Comparison of ENCODE assay signal across 10 cellular contexts in the genomic region with DNA sequence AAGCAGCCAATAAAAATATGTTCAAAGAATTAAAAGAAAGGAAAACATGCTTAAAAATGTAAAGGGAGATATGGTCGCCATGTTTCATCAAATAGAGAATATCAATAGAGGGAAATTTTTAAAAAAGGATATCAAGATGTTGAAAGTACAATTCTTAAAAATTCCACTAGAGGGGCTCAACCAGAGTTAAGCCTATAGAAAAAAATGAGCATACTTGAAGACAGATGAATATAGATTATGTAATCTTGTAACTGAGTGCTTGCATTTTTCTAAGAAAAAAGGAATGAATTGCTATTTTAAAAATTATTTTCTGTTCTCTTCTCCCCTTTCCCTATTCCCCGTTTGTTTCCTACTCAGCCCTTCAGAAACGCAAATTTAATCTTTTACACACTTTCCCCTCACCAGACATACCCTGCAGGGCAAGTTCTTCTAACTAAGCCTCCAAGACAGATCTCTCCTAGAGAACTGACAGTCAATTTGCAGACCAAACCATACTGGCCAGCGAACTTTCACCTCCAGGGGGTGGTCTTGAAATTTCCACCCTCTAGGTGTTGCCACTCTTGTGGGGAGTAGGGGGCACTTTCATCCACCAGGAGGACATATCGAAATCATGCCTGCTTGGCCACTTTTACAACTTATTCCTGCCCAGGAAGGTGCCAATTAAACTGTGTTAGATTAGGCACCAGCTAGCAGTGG.
DNase-seq lines count a peak whose midpoint lies in the region; ATAC-seq, FAIRE-seq and TF ChIP-seq lines count a peak whose summit lies in the region.
"Had no signal": no experiment of that assay in that cellular context is flagged by ENCODE, and none has a peak within 500 bp of the region (broad histone marks: within the 10 kb centered on the region; RNA-seq: fewer than 3 reads in every experiment).

No MANE protein-coding gene starts in this region.

- no peak for TF ChIP-seq EP300 in A549 (IDR thresholded peaks at IDR 0.05)

- no peaks in the 10 kb centered on the region for H3K27me3 Mint-ChIP-seq in chondrocyte (ENCODE audit: low read depth)

- no peaks in the 10 kb centered on the region; the same call in 2 of the 3 replicates for H3K9me3 ChIP-seq in A549
- H3K9me3 ChIP-seq: body of pancreas, Peyer's patch had no signal

- H3K4me3 ChIP-seq in A549: no peak overlapping the region
- H3K4me3 ChIP-seq: body of pancreas, Peyer's patch had no signal

- CTCF ChIA-PET in A549 (lab: Yijun Ruan, JAX): interaction anchor here (0.6 kb wide), 1 partner anchor 651 kb away, joined by 3 read pairs; no protein-coding TSS in a partner anchor

- FAIRE-seq in A549 (lab: Jason Lieb, UNC): no peak

- peaks cover 18% of the 10 kb centered on the region for H3K36me3 Mint-ChIP-seq in chondrocyte (ENCODE audit: low read depth)
- H3K36me3 Mint-ChIP-seq in stimulated activated effector memory CD8-positive, alpha-beta T cell treated with anti-CD3 and anti-CD28 coated beads, Interleukin-12 subunit alpha, Interleukin-12 subunit beta, amount 100 ng/mL, for 72 hours: peaks cover 49% of the 10 kb centered on the region

- DNase-seq in A549 (ENCODE audit: low read depth in 1 of 2, low spot score in 1 of 2): no peak
- peak; percentile 41 for DNase-seq in ELR (ENCODE audit: low read depth)
- peak; percentile 47 for DNase-seq in MV-4-11 (lab: John Stamatoyannopoulos, UW)
- DNase-seq in chondrocyte (ENCODE audit: low spot score): no peak
- DNase-seq in HK-2 (ENCODE audit: unreplicated experiment): no peak
- DNase-seq in stimulated activated effector memory CD8-positive, alpha-beta T cell treated with anti-CD3 and anti-CD28 coated beads, Interleukin-12 subunit alpha, Interleukin-12 subunit beta, amount 100 ng/mL, for 72 hours (ENCODE audit: low spot score in 2 of 2): no peak
- no peak for DNase-seq in COLO668 (lab: John Stamatoyannopoulos, UW; ENCODE audit: unreplicated experiment)
- DNase-seq: body of pancreas, Peyer's patch had no signal

- no peaks in the 10 kb centered on the region for H3K4me1 Mint-ChIP-seq in chondrocyte (ENCODE audit: low read depth)
- H3K4me1 Mint-ChIP-seq in stimulated activated effector memory CD8-positive, alpha-beta T cell treated with anti-CD3 and anti-CD28 coated beads, Interleukin-12 subunit alpha, Interleukin-12 subunit beta, amount 100 ng/mL, for 72 hours: peaks cover 18% of the 10 kb centered on the region

- ATAC-seq in A549: peak in 1 of 2 experiments; percentile 38; a peak in 1 of 6 replicates
- ATAC-seq in stimulated activated effector memory CD8-positive, alpha-beta T cell treated with anti-CD3 and anti-CD28 coated beads, Interleukin-12 subunit alpha, Interleukin-12 subunit beta, amount 100 ng/mL, for 72 hours: no peak
- no peak for ATAC-seq in HG02678 (IDR thresholded peaks at IDR 0.05; ENCODE audit: unreplicated experiment)
- ATAC-seq: body of pancreas had no signal

- TF ChIP-seq CTCF in A549 (IDR thresholded peaks at IDR 0.05) (0 out of 3 replicates have a peak, but pooled peaks have one; percentile 27), chondrocyte (IDR thresholded peaks at IDR 0.05) (peak; percentile 70)

- H3K4me1 ChIP-seq in A549: no peaks in the 10 kb centered on the region
- H3K4me1 ChIP-seq: body of pancreas, Peyer's patch had no signal

- no peak overlapping the region for H3K4me2 ChIP-seq in A549

- peak; percentile 9 to 28; a peak in 1 of 5 replicates for TF ChIP-seq RAD21 in A549 (conservative IDR thresholded peaks at IDR 0.05 in 1 of 2, IDR thresholded peaks at IDR 0.05 in 1 of 2)

- POLR2A ChIA-PET in A549 (lab: Yijun Ruan, JAX): no interaction called here

- WGBS in A549 (ENCODE audit: missing lambda C conversion rate): 52% methylated on average over 5 of the region's 5 CpGs

- H3K27ac ChIP-seq in A549: no peak overlapping the region
- H3K27ac ChIP-seq: body of pancreas, Peyer's patch had no signal

- no peak for TF ChIP-seq POLR2A in A549 (IDR thresholded peaks at IDR 0.05; ENCODE audit: low read length)

- H3K9me3 Mint-ChIP-seq in chondrocyte (ENCODE audit: low read depth): peaks cover 3% of the 10 kb centered on the region
- H3K9me3 Mint-ChIP-seq in stimulated activated effector memory CD8-positive, alpha-beta T cell treated with anti-CD3 and anti-CD28 coated beads, Interleukin-12 subunit alpha, Interleukin-12 subunit beta, amount 100 ng/mL, for 72 hours: peaks cover under 1% of the 10 kb centered on the region

- H3K4me3 Mint-ChIP-seq in chondrocyte (ENCODE audit: unreplicated experiment): no peak overlapping the region
- no peak overlapping the region for H3K4me3 Mint-ChIP-seq in stimulated activated effector memory CD8-positive, alpha-beta T cell treated with anti-CD3 and anti-CD28 coated beads, Interleukin-12 subunit alpha, Interleukin-12 subunit beta, amount 100 ng/mL, for 72 hours

- no peak overlapping the region for H3K27ac Mint-ChIP-seq in chondrocyte (ENCODE audit: unreplicated experiment)
- H3K27ac Mint-ChIP-seq in stimulated activated effector memory CD8-positive, alpha-beta T cell treated with anti-CD3 and anti-CD28 coated beads, Interleukin-12 subunit alpha, Interleukin-12 subunit beta, amount 100 ng/mL, for 72 hours: no peak overlapping the region

TF ChIP-seq in A549, 52 proteins besides CTCF, POLR2A, EP300 and RAD21:
- TF ChIP-seq SMC3 (IDR thresholded peaks at IDR 0.05): peak; percentile 18; the same call in 1 of the 3 replicates
- no peak for TF ChIP-seq HOXB13 (CRISPR knock-in tag; IDR thresholded peaks at IDR 0.05; ENCODE audit: low read depth)
- TF ChIP-seq CEBPB (IDR thresholded peaks at IDR 0.05): no peak
- no peak for TF ChIP-seq ESRRA (IDR thresholded peaks at IDR 0.05; ENCODE audit: borderline replicate concordance, low read length)
- TF ChIP-seq TFCP2L1 (CRISPR knock-in tag; IDR thresholded peaks at IDR 0.05): no peak
TF ChIP-seq in A549: peak in this region for 1.

Comparison
In these comparisons a context has a peak if more than half of its experiments do, and no peak if none do; other contexts are left out.
1. DNase-seq: peak in ELR (single experiment) and MV-4-11 (single experiment); none in A549 (0 of 2), chondrocyte (single experiment), HK-2 (single experiment), stimulated activated effector memory CD8-positive, alpha-beta T cell treated with anti-CD3 and anti-CD28 coated beads, Interleukin-12 subunit alpha, Interleukin-12 subunit beta, amount 100 ng/mL, for 72 hours (0 of 2) and COLO668 (single experiment).